ENCODE assay signal across 7 cellular contexts in the genomic region with DNA sequence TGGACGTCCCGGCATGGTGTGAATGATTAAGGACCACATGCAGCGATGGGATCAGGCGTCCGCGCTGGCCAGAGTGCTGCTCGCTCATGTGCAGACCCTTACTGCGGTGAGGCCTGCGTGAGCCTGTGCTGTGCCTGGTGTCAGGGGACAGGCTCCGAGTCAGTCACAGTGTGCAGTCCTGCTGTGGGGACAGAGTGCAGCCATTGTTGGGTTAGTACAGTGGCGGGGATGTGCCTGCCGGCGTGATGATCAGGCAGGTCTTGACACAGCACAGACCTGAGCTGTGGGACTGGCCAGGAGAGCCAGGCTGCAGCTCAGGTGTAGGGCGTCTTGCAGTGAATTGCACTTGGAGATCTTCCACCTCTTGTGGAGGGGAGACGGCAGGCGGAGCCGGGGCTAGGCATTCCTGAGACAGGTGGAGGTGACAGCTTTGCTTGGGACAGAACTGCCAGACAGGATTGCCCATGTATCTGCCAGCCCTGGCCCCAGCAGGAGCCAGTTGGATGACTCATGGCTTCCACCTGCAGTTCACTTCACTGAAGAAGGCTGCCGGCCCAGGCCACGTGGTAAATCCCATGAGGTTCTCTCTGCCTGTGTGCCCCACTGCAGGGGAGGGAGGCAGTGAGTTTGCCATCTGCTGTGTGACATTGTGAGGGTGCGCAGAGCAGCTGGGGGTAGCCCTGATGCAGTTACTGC. TPM values are rescaled to one million over a fixed set of nuclear protein-coding genes. Genes with fewer than 3 reads are reported as not detected.
DNase-seq lines count a peak whose midpoint lies in the region; ATAC-seq and TF ChIP-seq lines count a peak whose summit lies in the region.

No MANE protein-coding gene starts in this region.

- no peak overlapping the region for H3K4me3 ChIP-seq in gastrocnemius medialis
- no peak overlapping the region for H3K4me3 ChIP-seq in osteoblast (ENCODE audit: insufficient read depth, low read length)
- no peak overlapping the region for H3K4me3 ChIP-seq in HAP-1

- H4K20me1 ChIP-seq in osteoblast (ENCODE audit: insufficient read depth, low read length), result peaks cover 44% of the 10 kb centered on the region

- H3K27ac Mint-ChIP-seq in stimulated activated effector memory CD8-positive, alpha-beta T cell treated with anti-CD3 and anti-CD28 coated beads, Interleukin-12 subunit alpha, Interleukin-12 subunit beta, amount 100 ng/mL, for 72 hours, result no peak overlapping the region

- no peak overlapping the region for H3K4me3 Mint-ChIP-seq in stimulated activated effector memory CD8-positive, alpha-beta T cell treated with anti-CD3 and anti-CD28 coated beads, Interleukin-12 subunit alpha, Interleukin-12 subunit beta, amount 100 ng/mL, for 72 hours

- H3K4me1 ChIP-seq in gastrocnemius medialis (peaks cover 5% of the 10 kb centered on the region in 2 donors), osteoblast (ENCODE audit: insufficient read depth, low read length) (no peaks in the 10 kb centered on the region), HAP-1 (no peaks in the 10 kb centered on the region)

- TF ChIP-seq CTCF in gastrocnemius medialis (IDR thresholded peaks at IDR 0.05 in 4 of 5, conservative IDR thresholded peaks at IDR 0.05 in 1 of 5) (no peak), osteoblast (IDR thresholded peaks at IDR 0.05; ENCODE audit: extremely low read depth, low read depth, low read length) (no peak)

- H3K27ac ChIP-seq in gastrocnemius medialis (peak overlapping the region; percentile 58 to 74 (median 70)), osteoblast (ENCODE audit: low read depth, low read length) (no peak overlapping the region)

- peaks cover 12% of the 10 kb centered on the region for H3K4me1 Mint-ChIP-seq in stimulated activated effector memory CD8-positive, alpha-beta T cell treated with anti-CD3 and anti-CD28 coated beads, Interleukin-12 subunit alpha, Interleukin-12 subunit beta, amount 100 ng/mL, for 72 hours

- DNase-seq in H4 (ENCODE audit: low spot score), result peak; percentile 56
- peak; percentile 76 for DNase-seq in NCI-H524 treated with DMSO at 0.1 percent for 48 hours (lab: John Stamatoyannopoulos, UW)
- DNase-seq in gastrocnemius medialis, result peak; percentile 78 to 88
- DNase-seq in osteoblast (ENCODE audit: insufficient read length, low spot score, missing footprints), result no peak
- DNase-seq in stimulated activated effector memory CD8-positive, alpha-beta T cell treated with anti-CD3 and anti-CD28 coated beads, Interleukin-12 subunit alpha, Interleukin-12 subunit beta, amount 100 ng/mL, for 72 hours (ENCODE audit: low spot score in 2 of 2), result no peak
- DNase-seq in HAP-1 (ENCODE audit: low spot score in 2 of 2), result no peak

- in situ Hi-C loops in gastrocnemius medialis (cut with MboI; ENCODE audit: low sequenced_read_pairs in 4 of 4), result loop anchor here in 1 of 4 donors (25.0 kb wide), 1 partner anchor 184 kb away; a partner anchor contains a TSS
- in situ Hi-C loops in HAP-1 (cut with MboI; ENCODE audit: low sequenced_read_pairs), result no loop called here

- H3K9me3 ChIP-seq in gastrocnemius medialis (no peaks in the 10 kb centered on the region), osteoblast (ENCODE audit: low read depth, low read length) (no peaks in the 10 kb centered on the region), HAP-1 (no peaks in the 10 kb centered on the region)

- peaks cover 70% of the 10 kb centered on the region for H3K36me3 Mint-ChIP-seq in stimulated activated effector memory CD8-positive, alpha-beta T cell treated with anti-CD3 and anti-CD28 coated beads, Interleukin-12 subunit alpha, Interleukin-12 subunit beta, amount 100 ng/mL, for 72 hours

- no peak overlapping the region for H3K4me2 ChIP-seq in osteoblast (ENCODE audit: insufficient read depth, low read length)

- intact Hi-C loops in gastrocnemius medialis (cut with DNase I; ENCODE audit: low total_unique reads), result no loop called here

- H2AFZ ChIP-seq in osteoblast (ENCODE audit: low read length), result no peak overlapping the region

- ATAC-seq in esophagus mucosa (peak; percentile 81), gastrocnemius medialis (peak; percentile 90)
- ATAC-seq in stimulated activated effector memory CD8-positive, alpha-beta T cell treated with anti-CD3 and anti-CD28 coated beads, Interleukin-12 subunit alpha, Interleukin-12 subunit beta, amount 100 ng/mL, for 72 hours, result no peak

- H3K36me3 ChIP-seq in gastrocnemius medialis (peaks cover 0 to 78% of the 10 kb centered on the region in 2 donors), osteoblast (ENCODE audit: insufficient read depth, low read length) (peaks cover 56% of the 10 kb centered on the region), HAP-1 (replicated peaks) (peaks cover 89% of the 10 kb centered on the region)

- no peaks in the 10 kb centered on the region for H3K27me3 ChIP-seq in gastrocnemius medialis
- no peaks in the 10 kb centered on the region for H3K27me3 ChIP-seq in osteoblast (ENCODE audit: insufficient read depth, low read length)
- no peaks in the 10 kb centered on the region for H3K27me3 ChIP-seq in HAP-1 (ENCODE audit: low read depth)

- H3K9me3 Mint-ChIP-seq in stimulated activated effector memory CD8-positive, alpha-beta T cell treated with anti-CD3 and anti-CD28 coated beads, Interleukin-12 subunit alpha, Interleukin-12 subunit beta, amount 100 ng/mL, for 72 hours, result no peaks in the 10 kb centered on the region

- peaks cover 2% of the 10 kb centered on the region for H3K79me2 ChIP-seq in osteoblast (ENCODE audit: insufficient read depth, low read length)

- no peak for TF ChIP-seq POLR2A in gastrocnemius medialis (IDR thresholded peaks at IDR 0.05)

RNA-seq across cellular contexts. Expression of a gene that starts 17.3 kb away (rescaled TPM):
- 37.0 and 39.5 TPM in 2 replicates for total RNA-seq in H4 (2014; rRNA removed; shearing (Covaris generic))
- total RNA-seq in esophagus mucosa (19.8 TPM), gastrocnemius medialis (10 to 100 TPM in 3 of 4 donors, 1 to 10 TPM in 1; 9.1 to 14.4 (median 13.0) TPM), osteoblast (18.9 and 22.1 TPM in 2 replicates)

RNA-seq across cellular contexts. Expression of a gene that starts 56.2 kb away (rescaled TPM):
- 13.5 and 13.9 TPM in 2 replicates for total RNA-seq in H4 (2014; rRNA removed; shearing (Covaris generic))
- total RNA-seq in esophagus mucosa, result 10.2 TPM
- under 1 TPM in 2 of 4 donors, not detected in 2; 0.13 to 0.49 TPM for total RNA-seq in gastrocnemius medialis
- total RNA-seq in osteoblast, result 1.8 and 2.1 TPM in 2 replicates

Comparison
In these comparisons a context has a peak if more than half of its experiments do, and no peak if none do; other contexts are left out.
1. DNase-seq: peak in H4 (single experiment), NCI-H524 treated with DMSO at 0.1 percent for 48 hours (single experiment) and gastrocnemius medialis (2 of 2); none in osteoblast (single experiment), stimulated activated effector memory CD8-positive, alpha-beta T cell treated with anti-CD3 and anti-CD28 coated beads, Interleukin-12 subunit alpha, Interleukin-12 subunit beta, amount 100 ng/mL, for 72 hours (0 of 2) and HAP-1 (0 of 2).